Comparison of ENCODE assay signal across 11 cellular contexts in genomic region chr10:49187044-49187484, GRCh38. TPM values are rescaled to one million over a fixed set of nuclear protein-coding genes. Genes with fewer than 3 reads are reported as not detected.
DNase-seq lines count a peak whose midpoint lies in the region; ATAC-seq and TF ChIP-seq lines count a peak whose summit lies in the region.
"Had no signal": no experiment of that assay in that cellular context is flagged by ENCODE, and none has a peak within 500 bp of the region (broad histone marks: within the 10 kb centered on the region; RNA-seq: fewer than 3 reads in every experiment).

No MANE protein-coding gene starts in this region.

- H3K4me1 ChIP-seq in effector memory CD4-positive, alpha-beta T cell (ENCODE audit: control insufficient read depth, insufficient read depth, low read length, poor library complexity, severe bottlenecking) = peaks cover 23% of the 10 kb centered on the region
- H3K4me1 ChIP-seq in neuronal stem cell (ENCODE audit: control insufficient read depth in 2 of 2, insufficient read depth in 1 of 2, low read depth in 1 of 2, low read length in 2 of 2) (peaks cover 0 to 5% of the 10 kb centered on the region in 2 donors), PC-3 (ENCODE audit: insufficient read depth, low read length) (peaks cover 10% of the 10 kb centered on the region)

- no peaks in the 10 kb centered on the region for H3K9me3 ChIP-seq in effector memory CD4-positive, alpha-beta T cell (ENCODE audit: control insufficient read depth, low read length)
- H3K9me3 ChIP-seq in neuronal stem cell (replicated peaks in 1 of 2; ENCODE audit: control insufficient read depth in 2 of 2, insufficient read depth in 1 of 2, low read depth in 1 of 2, low read length in 2 of 2) (no peaks in the 10 kb centered on the region), PC-3 (ENCODE audit: low read length) (no peaks in the 10 kb centered on the region)

- no peak overlapping the region for H3K14ac ChIP-seq in neuronal stem cell (ENCODE audit: low read length)

- DNase-seq in CD14-positive monocyte (ENCODE audit: low spot score) = no peak
- no peak for DNase-seq in effector memory CD4-positive, alpha-beta T cell
- DNase-seq in neuronal stem cell (ENCODE audit: low spot score) = no peak
- DNase-seq in NCI-H2171 treated with DMSO at 0.1 percent for 48 hours (lab: John Stamatoyannopoulos, UW) = no peak
- no peak for DNase-seq in stimulated activated CD8-positive, alpha-beta memory T cell treated with anti-CD3 and anti-CD28 coated beads, Interleukin-4, amount 100 ng/mL, for 48 hours
- no peak for DNase-seq in PC-3
- DNase-seq: Calu3, NCI-H524 treated with DMSO at 0.1 percent for 48 hours, occipital lobe had no signal

- H4K91ac ChIP-seq in neuronal stem cell (ENCODE audit: low read depth, low read length, poor library complexity) = no peak overlapping the region

- H3K79me1 ChIP-seq in neuronal stem cell (ENCODE audit: low read depth, low read length) = no peaks in the 10 kb centered on the region

- H2BK5ac ChIP-seq in neuronal stem cell (ENCODE audit: low read length) = no peak overlapping the region

- H4K8ac ChIP-seq in neuronal stem cell (ENCODE audit: low read depth, low read length) = no peak overlapping the region

- H3K36me3 Mint-ChIP-seq in CD14-positive monocyte = peaks cover 0 to under 1% of the 10 kb centered on the region in 2 donors
- no peaks in the 10 kb centered on the region for H3K36me3 Mint-ChIP-seq in IgD-negative memory B cell

- H3K4me1 Mint-ChIP-seq in CD14-positive monocyte (peaks cover 75% of the 10 kb centered on the region), IgD-negative memory B cell (peaks cover 64 to 77% (median 65%) of the 10 kb centered on the region in 3 donors)

- no TSS peak for BruUV-seq in PC-3 (replicated peaks; lab: Mats Ljungman, UMichigan)

- no peak overlapping the region for H3K18ac ChIP-seq in neuronal stem cell (ENCODE audit: low read length)

- H3K4me2 ChIP-seq in neuronal stem cell (ENCODE audit: insufficient read depth, low read length, poor library complexity, severe bottlenecking) (no peak overlapping the region), PC-3 (ENCODE audit: low read length) (no peak overlapping the region)

- no peak overlapping the region for H2AK5ac ChIP-seq in neuronal stem cell (ENCODE audit: low read depth, low read length)

- H3K9ac ChIP-seq in neuronal stem cell (ENCODE audit: low read depth, low read length, poor library complexity) (no peak overlapping the region), PC-3 (ENCODE audit: low read length) (no peak overlapping the region)

- H2BK12ac ChIP-seq in neuronal stem cell (ENCODE audit: low read length) = no peak overlapping the region

- WGBS in neuronal stem cell (ENCODE audit: extremely low coverage in 2 of 2, insufficient read length in 2 of 2, insufficient replicate concordance in 1 of 2), 2 donors = no CpG with 5 or more reads among the region's 8 CpGs

- H3K27me3 ChIP-seq in effector memory CD4-positive, alpha-beta T cell (replicated peaks; ENCODE audit: control insufficient read depth, insufficient read depth, low read length, poor library complexity, severe bottlenecking) = no peaks in the 10 kb centered on the region
- peaks cover 0 to 16% (median 0%) of the 10 kb centered on the region in 3 experiments for H3K27me3 ChIP-seq in neuronal stem cell (ENCODE audit: control insufficient read depth in 3 of 3, insufficient read depth in 3 of 3, low read depth in 1 of 3, low read length in 3 of 3)
- H3K27me3 ChIP-seq in PC-3 (ENCODE audit: low read length) = peaks cover 86% of the 10 kb centered on the region

- no peak overlapping the region for H3K4ac ChIP-seq in neuronal stem cell (ENCODE audit: low read length)

- H3K4me3 ChIP-seq in effector memory CD4-positive, alpha-beta T cell (ENCODE audit: insufficient read depth, low read depth, low read length, poor library complexity, severe bottlenecking) = peak overlapping the region; percentile 39
- H3K4me3 ChIP-seq in neuronal stem cell (ENCODE audit: low read length in 2 of 2) = no peak overlapping the region
- no peak overlapping the region for H3K4me3 ChIP-seq in PC-3 (ENCODE audit: low read length)

- peak overlapping the region; percentile 11 for H3K23ac ChIP-seq in neuronal stem cell (ENCODE audit: low read depth, low read length, poor library complexity)

- CTCF ChIA-PET in PC-3 (lab: Charles Lee) = no interaction called here

- TF ChIP-seq CTCF in CD14-positive monocyte (IDR thresholded peaks at IDR 0.05) (no peak), PC-3 (conservative IDR thresholded peaks at IDR 0.05; ENCODE audit: low read depth, low read length) (no peak)

- H2AFZ ChIP-seq in neuronal stem cell (ENCODE audit: low read length) (no peak overlapping the region), PC-3 (ENCODE audit: low read length) (no peak overlapping the region)

- H4K20me1 ChIP-seq in PC-3 (ENCODE audit: low read length) = no peaks in the 10 kb centered on the region

- H2BK120ac ChIP-seq in neuronal stem cell (ENCODE audit: low read depth, low read length) = no peak overlapping the region

- intact Hi-C loops in CD14-positive monocyte (cut with micrococcal nuclease) = loop anchor here in 1 of 2 donors (5.0 kb wide), 1 partner anchor 125 kb away; no protein-coding TSS in a partner anchor
- intact Hi-C loops in PC-3 (cut with micrococcal nuclease) = no loop called here

- H3K27me3 Mint-ChIP-seq in CD14-positive monocyte (ENCODE audit: low read depth in 3 of 3) (peaks cover 0 to 2% (median 0%) of the 10 kb centered on the region in 3 donors), IgD-negative memory B cell (no peaks in the 10 kb centered on the region)

- no peaks in the 10 kb centered on the region for H3F3A ChIP-seq in PC-3 (ENCODE audit: low read length, unreplicated experiment)

- no peaks in the 10 kb centered on the region for H3K79me2 ChIP-seq in PC-3 (ENCODE audit: low read length)

- peak overlapping the region; percentile 31 to 59 for H3K4me3 Mint-ChIP-seq in CD14-positive monocyte
- peak overlapping the region; percentile 91 to 97 (median 94) for H3K4me3 Mint-ChIP-seq in IgD-negative memory B cell

- ATAC-seq in PC-3 = no peak
- no peak for ATAC-seq in GM21423 (IDR thresholded peaks at IDR 0.05; ENCODE audit: unreplicated experiment)

- POLR2A ChIA-PET in PC-3 (lab: Charles Lee; ENCODE audit: unreplicated experiment) = no interaction called here

- no peaks in the 10 kb centered on the region for H3K9me2 ChIP-seq in PC-3 (replicated peaks; ENCODE audit: low read length)

- H3K9me3 Mint-ChIP-seq in CD14-positive monocyte = peaks cover 0 to 5% (median 3%) of the 10 kb centered on the region in 7 donors
- no peaks in the 10 kb centered on the region for H3K9me3 Mint-ChIP-seq in IgD-negative memory B cell

- peak overlapping the region; percentile 68 for H3K27ac ChIP-seq in effector memory CD4-positive, alpha-beta T cell (ENCODE audit: insufficient read depth, low read length, poor library complexity, severe bottlenecking)
- no peak overlapping the region for H3K27ac ChIP-seq in neuronal stem cell (replicated peaks; ENCODE audit: low read length)
- no peak overlapping the region for H3K27ac ChIP-seq in PC-3 (ENCODE audit: low read length)

- H3K27ac Mint-ChIP-seq in CD14-positive monocyte (peak overlapping the region; percentile 71 to 95 (median 92)), IgD-negative memory B cell (peak overlapping the region; percentile 94 to 99 (median 97))

- no peak overlapping the region for H2BK15ac ChIP-seq in neuronal stem cell (ENCODE audit: low read length)

- no peaks in the 10 kb centered on the region for H3K36me3 ChIP-seq in effector memory CD4-positive, alpha-beta T cell (ENCODE audit: control insufficient read depth, insufficient read depth, low read length)
- no peaks in the 10 kb centered on the region for H3K36me3 ChIP-seq in neuronal stem cell (replicated peaks in 1 of 2; ENCODE audit: control insufficient read depth in 2 of 2, insufficient read depth in 2 of 2, low read length in 2 of 2)
- no peaks in the 10 kb centered on the region for H3K36me3 ChIP-seq in PC-3 (ENCODE audit: low read depth, low read length)

RNA-seq across cellular contexts. Expression of gene TMEM273, which starts 1.1 kb away (rescaled TPM):
- polyA plus RNA-seq in CD14-positive monocyte (1 to 10 TPM; 6.7 to 6.9 TPM), IgD-negative memory B cell (137 TPM)
- polyA plus RNA-seq in neuronal stem cell (2013, experiment 1 of 2) = 0.14 TPM
- 0.11 TPM for polyA plus RNA-seq in neuronal stem cell (2013, experiment 2 of 2)
- not detected in 2 replicates for total RNA-seq in PC-3 (2014; rRNA removed)
- total RNA-seq: Calu3 had no signal

RNA-seq across cellular contexts. Expression of gene FAM170B, which starts 53.2 kb away (rescaled TPM):
- polyA plus RNA-seq in CD14-positive monocyte (not detected), IgD-negative memory B cell (not detected)
- not detected for polyA plus RNA-seq in neuronal stem cell (2013, experiment 1 of 2)
- polyA plus RNA-seq in neuronal stem cell (2013, experiment 2 of 2) = not detected
- not detected in 2 replicates for total RNA-seq in PC-3 (2014; rRNA removed)
- total RNA-seq: Calu3, occipital lobe had no signal

Comparison
In these comparisons a context has a peak if more than half of its experiments do, and no peak if none do; other contexts are left out.
1. RNA of gene TMEM273, which starts 1.1 kb away (polyA plus RNA-seq): 137 TPM in IgD-negative memory B cell (single experiment); 6.7 to 6.9 TPM in CD14-positive monocyte; every median in the first group is over 10 times any median in the second.